9 cellular contexts compared by ENCODE assay signal in genomic region chr3:126084667-126085180, GRCh38. TPM values are rescaled to one million over a fixed set of nuclear protein-coding genes. Genes with fewer than 3 reads are reported as not detected.
DNase-seq lines count a peak whose midpoint lies in the region; ATAC-seq lines count a peak whose summit lies in the region.
"Had no signal": no experiment of that assay in that cellular context is flagged by ENCODE, and none has a peak within 500 bp of the region (broad histone marks: within the 10 kb centered on the region; RNA-seq: fewer than 3 reads in every experiment).

No MANE protein-coding gene starts in this region.

- ATAC-seq in activated T-helper 17 cell treated with anti-CD3 and anti-CD28 coated beads, Interleukin-2, amount 50 U/mL, for 72 hours (replicated peaks): no peak
- ATAC-seq in GM21381 (IDR thresholded peaks at IDR 0.05; ENCODE audit: unreplicated experiment): no peak

- peak overlapping the region; percentile 64 for H3K4me3 Mint-ChIP-seq in T-helper 1 cell treated with Interleukin-12 subunit alpha and Interleukin-12 subunit beta and Interleukin-4 antibody, amounts not matched to agents 30 μg/mL and 1 μg/mL, for 36 hours
- H3K4me3 Mint-ChIP-seq in activated T-helper 17 cell treated with anti-CD3 and anti-CD28 coated beads, Interleukin-2, amount 50 U/mL, for 72 hours: peak overlapping the region; percentile 74
- H3K4me3 Mint-ChIP-seq in immature natural killer cell: peak overlapping the region; percentile 75 to 84 (median 82)

- peaks cover 16% of the 10 kb centered on the region for H3K4me1 Mint-ChIP-seq in T-helper 1 cell treated with Interleukin-12 subunit alpha and Interleukin-12 subunit beta and Interleukin-4 antibody, amounts not matched to agents 30 μg/mL and 1 μg/mL, for 36 hours (ENCODE audit: low read depth)
- H3K4me1 Mint-ChIP-seq in activated T-helper 17 cell treated with anti-CD3 and anti-CD28 coated beads, Interleukin-2, amount 50 U/mL, for 72 hours: peaks cover 19% of the 10 kb centered on the region
- H3K4me1 Mint-ChIP-seq in immature natural killer cell: peaks cover 16 to 29% of the 10 kb centered on the region in 2 donors

- H3K9me3 ChIP-seq in stomach smooth muscle (ENCODE audit: control insufficient read depth in 2 of 2, low read length in 2 of 2): no peaks in the 10 kb centered on the region

- H3K27me3 Mint-ChIP-seq in T-helper 1 cell treated with Interleukin-12 subunit alpha and Interleukin-12 subunit beta and Interleukin-4 antibody, amounts not matched to agents 30 μg/mL and 1 μg/mL, for 36 hours (ENCODE audit: low read depth): no peaks in the 10 kb centered on the region
- no peaks in the 10 kb centered on the region for H3K27me3 Mint-ChIP-seq in activated T-helper 17 cell treated with anti-CD3 and anti-CD28 coated beads, Interleukin-2, amount 50 U/mL, for 72 hours
- H3K27me3 Mint-ChIP-seq in immature natural killer cell (ENCODE audit: low read depth in 3 of 3): peaks cover 0 to 3% (median 2%) of the 10 kb centered on the region in 3 donors

- peaks cover 11% of the 10 kb centered on the region for H3K4me1 ChIP-seq in stomach smooth muscle (ENCODE audit: control insufficient read depth, insufficient read depth, low read length)

- H3K9me3 Mint-ChIP-seq in T-helper 1 cell treated with Interleukin-12 subunit alpha and Interleukin-12 subunit beta and Interleukin-4 antibody, amounts not matched to agents 30 μg/mL and 1 μg/mL, for 36 hours: peaks cover 4% of the 10 kb centered on the region
- H3K9me3 Mint-ChIP-seq in activated T-helper 17 cell treated with anti-CD3 and anti-CD28 coated beads, Interleukin-2, amount 50 U/mL, for 72 hours: no peaks in the 10 kb centered on the region
- H3K9me3 Mint-ChIP-seq in immature natural killer cell: no peaks in the 10 kb centered on the region

- H3K9ac ChIP-seq in stomach smooth muscle (ENCODE audit: low read length in 2 of 2): peak overlapping the region; percentile 48 to 80

- H3K36me3 Mint-ChIP-seq in T-helper 1 cell treated with Interleukin-12 subunit alpha and Interleukin-12 subunit beta and Interleukin-4 antibody, amounts not matched to agents 30 μg/mL and 1 μg/mL, for 36 hours (ENCODE audit: low read depth): peaks cover 3% of the 10 kb centered on the region
- no peaks in the 10 kb centered on the region for H3K36me3 Mint-ChIP-seq in activated T-helper 17 cell treated with anti-CD3 and anti-CD28 coated beads, Interleukin-2, amount 50 U/mL, for 72 hours (ENCODE audit: low read depth)
- H3K36me3 Mint-ChIP-seq in immature natural killer cell: peaks cover 0 to 4% (median 0%) of the 10 kb centered on the region in 3 donors

- peak overlapping the region; percentile 37 for H3K27ac ChIP-seq in stomach smooth muscle (ENCODE audit: low read length)

- peak overlapping the region; percentile 41 for H3K27ac Mint-ChIP-seq in T-helper 1 cell treated with Interleukin-12 subunit alpha and Interleukin-12 subunit beta and Interleukin-4 antibody, amounts not matched to agents 30 μg/mL and 1 μg/mL, for 36 hours
- peak overlapping the region; percentile 70 for H3K27ac Mint-ChIP-seq in activated T-helper 17 cell treated with anti-CD3 and anti-CD28 coated beads, Interleukin-2, amount 50 U/mL, for 72 hours
- H3K27ac Mint-ChIP-seq in immature natural killer cell: peak overlapping the region; percentile 70 to 83 (median 77)

- DNase-seq in T-helper 1 cell (no peak), immature natural killer cell (no peak), NCI-H2107 (lab: John Stamatoyannopoulos, UW) (no peak), germinal center (ENCODE audit: low spot score) (no peak)
- DNase-seq: amniotic stem cell had no signal

- H3K4me3 ChIP-seq in stomach smooth muscle (ENCODE audit: low read length in 2 of 2): peak overlapping the region; percentile 55 to 78

- no peaks in the 10 kb centered on the region for H3K36me3 ChIP-seq in stomach smooth muscle (ENCODE audit: control insufficient read depth in 2 of 2, insufficient read depth in 2 of 2, low read length in 2 of 2)

- H3K27me3 ChIP-seq in stomach smooth muscle (ENCODE audit: control insufficient read depth in 1 of 2, insufficient read depth in 2 of 2, low read length in 2 of 2): no peaks in the 10 kb centered on the region

RNA-seq across cellular contexts. Expression of gene SLC41A3, which starts 0.8 kb away (rescaled TPM):
- 10 to 100 TPM; 33.1 to 50.8 TPM for total RNA-seq in activated T-helper 17 cell treated with anti-CD3 and anti-CD28 coated beads, Interleukin-2, amount 50 U/mL, for 72 hours
- polyA plus RNA-seq in immature natural killer cell: 10 to 100 TPM; 24.1 to 28.0 (median 25.4) TPM
